Comparison of ENCODE assay signal across 24 cellular contexts in genomic region chr6:3532296-3532916, GRCh38.
"Had no signal": no experiment of that assay in that cellular context is flagged by ENCODE, and none has a peak within 500 bp of the region (broad histone marks: within the 10 kb centered on the region; RNA-seq: fewer than 3 reads in every experiment).

No MANE protein-coding gene starts in this region.

- H3K4me1 ChIP-seq: SJCRH30 had no signal

- H3K27ac ChIP-seq: SJCRH30, SK-N-MC had no signal

- DNase-seq: activated CD4-positive, alpha-beta memory T cell treated with anti-CD3 and anti-CD28 coated beads for 36 hours; activated CD4-positive, alpha-beta T cell treated with anti-CD3 and anti-CD28 coated beads for 4 hours; activated CD4-positive, alpha-beta T cell treated with anti-CD3 and anti-CD28 coated beads, Interleukin-2, amount 50 U/mL, for 1 hour; activated CD8-positive, alpha-beta memory T cell treated with anti-CD3 and anti-CD28 coated beads, Interleukin-2, amount 50 U/mL, for 4 hours; activated naive CD4-positive, alpha-beta T cell treated with anti-CD3 and anti-CD28 coated beads, Interleukin-2, amount 10 ng/mL, durations not matched to agents 7 days and 5 days; activated naive CD8-positive, alpha-beta T cell treated with anti-CD3 and anti-CD28 coated beads, Interleukin-2, amount 50 U/mL, for 24 hours; activated T-cell treated with anti-CD3 and anti-CD28 coated beads for 4 hours; activated T-cell treated with anti-CD3 and anti-CD28 coated beads, Interleukin-2, amount 50 U/mL, for 4 hours; anterior cingulate cortex; Kasumi-1; KG1; MG63; NCI-H1048; NCI-H1105 treated with DMSO at 0.1 percent for 48 hours; NCI-H1436; NCI-H1694; NCI-H1930; NCI-H2081 treated with DMSO at 0.1 percent for 48 hours; NCI-H345; NCI-H524 treated with DMSO at 0.1 percent for 48 hours; SHP77; SJCRH30 had no signal

- ATAC-seq: activated naive CD8-positive, alpha-beta T cell treated with anti-CD3 and anti-CD28 coated beads, Interleukin-2, amount 50 U/mL, for 24 hours; activated T-cell treated with anti-CD3 and anti-CD28 coated beads, Interleukin-2, amount 50 U/mL, for 4 hours; Panc1 had no signal

- H3K36me3 ChIP-seq: MG63, SJCRH30 had no signal

- H3K9me3 ChIP-seq: MG63, SJCRH30 had no signal

- H3K27me3 ChIP-seq: MG63, SJCRH30 had no signal

- H3K4me3 ChIP-seq: MG63, SJCRH30, SK-N-MC had no signal
